Comparison of ENCODE assay signal across 13 cellular contexts in genomic region chr3:42023380-42023779, GRCh38.
DNase-seq lines count a peak whose midpoint lies in the region; ATAC-seq, FAIRE-seq and TF ChIP-seq lines count a peak whose summit lies in the region.
"Had no signal": no experiment of that assay in that cellular context is flagged by ENCODE, and none has a peak within 500 bp of the region (broad histone marks: within the 10 kb centered on the region; RNA-seq: fewer than 3 reads in every experiment).

No MANE protein-coding gene starts in this region.

- no peaks in the 10 kb centered on the region for H3K36me3 Mint-ChIP-seq in activated T-helper 17 cell treated with anti-CD3 and anti-CD28 coated beads, Interleukin-2, amount 50 U/mL, for 72 hours (ENCODE audit: low read depth)
- H3K36me3 Mint-ChIP-seq in naive thymus-derived CD8-positive, alpha-beta T cell: peaks cover 0 to 3% (median 0%) of the 10 kb centered on the region in 3 donors

- peaks cover 3% of the 10 kb centered on the region for H3K9me3 Mint-ChIP-seq in activated T-helper 17 cell treated with anti-CD3 and anti-CD28 coated beads, Interleukin-2, amount 50 U/mL, for 72 hours
- no peaks in the 10 kb centered on the region for H3K9me3 Mint-ChIP-seq in naive thymus-derived CD8-positive, alpha-beta T cell

- TF ChIP-seq POLR2A in vagina (IDR thresholded peaks at IDR 0.05) (no peak), GM12891 (IDR thresholded peaks at IDR 0.05; ENCODE audit: low read depth, low read length) (no peak)

- POLR2A ChIA-PET in naive thymus-derived CD8-positive, alpha-beta T cell (lab: Charles Lee): interaction anchor here (1.2 kb wide), 1 partner anchor 61 kb away, joined by 3 read pairs; the partner anchor contains the start of gene ULK4

- no peak for FAIRE-seq in GM12891 (lab: Jason Lieb, UNC)

- H3K9me3 ChIP-seq in heart right ventricle (no peaks in the 10 kb centered on the region), vagina (no peaks in the 10 kb centered on the region)
- H3K9me3 ChIP-seq: prostate gland had no signal

- H3K27ac ChIP-seq in heart right ventricle: peak overlapping the region in 7 of 10 donors; percentile 25 to 97 (median 89)
- H3K27ac ChIP-seq in vagina: peak overlapping the region; percentile 79
- H3K27ac ChIP-seq: cardiac muscle cell, prostate gland had no signal

- H3K27me3 ChIP-seq in heart right ventricle (no peaks in the 10 kb centered on the region), vagina (no peaks in the 10 kb centered on the region)
- H3K27me3 ChIP-seq: cardiac muscle cell had no signal

- H3K4me1 Mint-ChIP-seq in activated T-helper 17 cell treated with anti-CD3 and anti-CD28 coated beads, Interleukin-2, amount 50 U/mL, for 72 hours: peaks cover 42% of the 10 kb centered on the region
- peaks cover 38 to 86% (median 63%) of the 10 kb centered on the region in 4 donors for H3K4me1 Mint-ChIP-seq in naive thymus-derived CD8-positive, alpha-beta T cell

- ATAC-seq in heart right ventricle (no peak), Right ventricle myocardium superior (ENCODE audit: poor library complexity) (no peak)
- peak; percentile 81 for ATAC-seq in activated T-helper 17 cell treated with anti-CD3 and anti-CD28 coated beads, Interleukin-2, amount 50 U/mL, for 72 hours (replicated peaks)
- ATAC-seq in naive thymus-derived CD8-positive, alpha-beta T cell: peak; percentile 63 to 66
- ATAC-seq: left colon had no signal

- peak overlapping the region; percentile 27 for H3K4me3 Mint-ChIP-seq in activated T-helper 17 cell treated with anti-CD3 and anti-CD28 coated beads, Interleukin-2, amount 50 U/mL, for 72 hours
- H3K4me3 Mint-ChIP-seq in naive thymus-derived CD8-positive, alpha-beta T cell: peak overlapping the region in 8 of 10 donors; percentile 26 to 71 (median 54)

- no peaks in the 10 kb centered on the region for H3K27me3 Mint-ChIP-seq in activated T-helper 17 cell treated with anti-CD3 and anti-CD28 coated beads, Interleukin-2, amount 50 U/mL, for 72 hours
- no peaks in the 10 kb centered on the region for H3K27me3 Mint-ChIP-seq in naive thymus-derived CD8-positive, alpha-beta T cell

- peak overlapping the region; percentile 25 for H3K27ac Mint-ChIP-seq in activated T-helper 17 cell treated with anti-CD3 and anti-CD28 coated beads, Interleukin-2, amount 50 U/mL, for 72 hours
- H3K27ac Mint-ChIP-seq in naive thymus-derived CD8-positive, alpha-beta T cell: peak overlapping the region in 9 of 10 donors; percentile 4 to 72 (median 49)

- no peaks in the 10 kb centered on the region for H3K36me3 ChIP-seq in heart right ventricle
- H3K36me3 ChIP-seq in vagina: no peaks in the 10 kb centered on the region
- H3K36me3 ChIP-seq: cardiac muscle cell, prostate gland had no signal

- H3K4me3 ChIP-seq in heart right ventricle (no peak overlapping the region), vagina (no peak overlapping the region)
- H3K4me3 ChIP-seq: cardiac muscle cell, prostate gland had no signal

- H3K4me1 ChIP-seq in heart right ventricle (peaks cover 20 to 100% (median 98%) of the 10 kb centered on the region in 9 donors), vagina (peaks cover 87% of the 10 kb centered on the region)
- H3K4me1 ChIP-seq: prostate gland had no signal

- no peak for TF ChIP-seq CTCF in heart right ventricle (IDR thresholded peaks at IDR 0.05)
- TF ChIP-seq CTCF in vagina (IDR thresholded peaks at IDR 0.05): no peak
- no peak for TF ChIP-seq CTCF in GM10266 (IDR thresholded peaks at IDR 0.05; ENCODE audit: control insufficient read depth, insufficient read depth, low read depth, missing control alignments)

- DNase-seq in heart right ventricle (no peak), Right ventricle myocardium superior (no peak), vagina (ENCODE audit: extremely low spot score in 2 of 2) (no peak), GM12891 (ENCODE audit: insufficient read length, low spot score) (no peak), GM10266 (ENCODE audit: extremely low spot score) (no peak), LoVo (ENCODE audit: low spot score) (no peak)
- no peak for DNase-seq in naive thymus-derived CD8-positive, alpha-beta T cell
- DNase-seq: C1 segment of cervical spinal cord, left colon, NCI-H524 had no signal

- 71 to 72% methylated on average over 8 of the region's 8 CpGs for WGBS in heart right ventricle, 2 donors

- intact Hi-C loops in heart right ventricle (cut with DNase I): loop anchor here in 1 of 10 donors (5.0 kb wide), 1 partner anchor 39 kb away; no protein-coding TSS in a partner anchor
- intact Hi-C loops in Right ventricle myocardium superior (cut with DNase I): loop anchor here (5.0 kb wide), 1 partner anchor 39 kb away; no protein-coding TSS in a partner anchor
- intact Hi-C loops in vagina (cut with DNase I): no loop called here

TF ChIP-seq in GM12891, 5 proteins besides CTCF, POLR2A, EP300 and RAD21:
- TF ChIP-seq SPI1 (IDR thresholded peaks at IDR 0.05; ENCODE audit: low read depth, low read length) (no peak), TAF1 (IDR thresholded peaks at IDR 0.05; ENCODE audit: low read depth, low read length) (no peak), POLR2AphosphoS5 (IDR thresholded peaks at IDR 0.05; ENCODE audit: low read depth, low read length) (no peak), PAX5 (IDR thresholded peaks at IDR 0.05; ENCODE audit: insufficient read depth, low read length, severe bottlenecking) (no peak), POU2F2 (IDR thresholded peaks at IDR 0.05; ENCODE audit: low read depth, low read length) (no peak)

Comparison
In these comparisons a context has a peak if more than half of its experiments do, and no peak if none do; other contexts are left out.
1. ATAC-seq: peak in activated T-helper 17 cell treated with anti-CD3 and anti-CD28 coated beads, Interleukin-2, amount 50 U/mL, for 72 hours (single experiment) and naive thymus-derived CD8-positive, alpha-beta T cell (2 of 2); none in heart right ventricle (0 of 8) and Right ventricle myocardium superior (single experiment).